ENCODE assay signal across 8 cellular contexts in the genomic region with DNA sequence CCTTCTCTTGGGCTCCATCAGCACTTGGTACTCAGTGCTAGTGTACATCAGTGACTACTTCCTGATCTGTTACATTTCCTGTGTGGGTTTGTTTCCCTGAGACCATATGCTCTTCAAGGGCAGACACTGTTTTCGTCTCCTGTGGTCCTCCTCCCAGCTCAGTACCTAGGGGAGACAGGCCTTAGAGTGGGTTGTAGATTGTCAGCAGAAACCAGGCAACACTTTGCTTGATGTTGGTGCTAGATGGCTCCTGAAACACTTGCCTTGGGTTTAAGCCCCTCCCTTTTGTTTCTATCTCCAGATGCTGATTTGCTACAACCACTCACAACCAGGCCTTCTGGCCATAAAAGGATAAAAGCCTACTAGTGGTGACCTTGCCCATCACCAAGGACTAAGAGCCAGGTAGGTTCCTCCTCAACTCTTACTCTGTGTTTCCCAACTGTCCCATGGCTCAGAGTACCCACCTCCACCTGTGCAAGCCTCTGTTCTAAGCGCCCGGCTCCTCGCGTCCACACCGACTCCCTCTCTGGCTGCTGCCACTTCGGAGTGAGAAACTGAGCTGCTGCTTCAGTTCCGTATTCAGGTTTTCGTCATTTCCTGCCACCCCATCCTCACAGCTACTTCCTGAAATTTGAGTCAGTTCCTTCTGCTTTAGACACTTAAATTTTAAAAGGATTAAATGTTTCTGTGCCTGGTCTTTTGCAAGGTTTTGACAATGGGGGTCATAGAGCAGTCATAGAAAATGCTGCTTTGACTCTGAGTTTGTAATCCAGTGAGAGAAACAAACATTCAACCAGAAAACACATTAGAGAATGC. TPM values are rescaled to one million over a fixed set of nuclear protein-coding genes. Genes with fewer than 3 reads are reported as not detected.
DNase-seq lines count a peak whose midpoint lies in the region; ATAC-seq and TF ChIP-seq lines count a peak whose summit lies in the region.

A gene with protein sequence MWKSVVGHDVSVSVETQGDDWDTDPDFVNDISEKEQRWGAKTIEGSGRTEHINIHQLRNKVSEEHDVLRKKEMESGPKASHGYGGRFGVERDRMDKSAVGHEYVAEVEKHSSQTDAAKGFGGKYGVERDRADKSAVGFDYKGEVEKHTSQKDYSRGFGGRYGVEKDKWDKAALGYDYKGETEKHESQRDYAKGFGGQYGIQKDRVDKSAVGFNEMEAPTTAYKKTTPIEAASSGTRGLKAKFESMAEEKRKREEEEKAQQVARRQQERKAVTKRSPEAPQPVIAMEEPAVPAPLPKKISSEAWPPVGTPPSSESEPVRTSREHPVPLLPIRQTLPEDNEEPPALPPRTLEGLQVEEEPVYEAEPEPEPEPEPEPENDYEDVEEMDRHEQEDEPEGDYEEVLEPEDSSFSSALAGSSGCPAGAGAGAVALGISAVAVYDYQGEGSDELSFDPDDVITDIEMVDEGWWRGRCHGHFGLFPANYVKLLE (minus strand): TSS at position 548 of the 816 bp plus-strand sequence. CDS start 2,556 bp downstream, outside the sequence.

- peak within 1 kb of the TSS; percentile 100 for H3K27ac Mint-ChIP-seq in activated naive CD8-positive, alpha-beta T cell treated with anti-CD3 and anti-CD28 coated beads, Interleukin-2, amount 10 ng/mL, durations not matched to agents 7 days and 5 days

- peak within 1 kb of the TSS; percentile 13 to 46 for H3K4me3 ChIP-seq in left lung

- peaks cover 44% of the 10 kb centered on the region for H3K4me1 Mint-ChIP-seq in activated naive CD8-positive, alpha-beta T cell treated with anti-CD3 and anti-CD28 coated beads, Interleukin-2, amount 10 ng/mL, durations not matched to agents 7 days and 5 days

- H3K36me3 Mint-ChIP-seq in activated naive CD8-positive, alpha-beta T cell treated with anti-CD3 and anti-CD28 coated beads, Interleukin-2, amount 10 ng/mL, durations not matched to agents 7 days and 5 days: peaks cover 65% of the 10 kb centered on the region

- intact Hi-C loops in left lung (cut with DNase I): no loop called here

- peaks cover 0 to 40% of the 10 kb centered on the region in 2 donors for H3K4me1 ChIP-seq in left lung

- POLR2A ChIA-PET in activated naive CD8-positive, alpha-beta T cell treated with anti-CD3 and anti-CD28 coated beads, Interleukin-2, amount 10 ng/mL, durations not matched to agents 7 days and 5 days (lab: Charles Lee): interaction anchor here (0.5 to 2.8 kb wide), 16 partner anchors 9 to 756 kb away, joined by 3 to 23 read pairs (median 4); a partner anchor contains a TSS

- no peaks in the 10 kb centered on the region for H3K9me3 ChIP-seq in left lung

- peak within 1 kb of the TSS; percentile 96 for H3K4me3 Mint-ChIP-seq in activated naive CD8-positive, alpha-beta T cell treated with anti-CD3 and anti-CD28 coated beads, Interleukin-2, amount 10 ng/mL, durations not matched to agents 7 days and 5 days

- H3K27me3 Mint-ChIP-seq in activated naive CD8-positive, alpha-beta T cell treated with anti-CD3 and anti-CD28 coated beads, Interleukin-2, amount 10 ng/mL, durations not matched to agents 7 days and 5 days: no peaks in the 10 kb centered on the region

- TF ChIP-seq CTCF in left lung (IDR thresholded peaks at IDR 0.05): no peak

- no peaks in the 10 kb centered on the region for H3K9me3 Mint-ChIP-seq in activated naive CD8-positive, alpha-beta T cell treated with anti-CD3 and anti-CD28 coated beads, Interleukin-2, amount 10 ng/mL, durations not matched to agents 7 days and 5 days

- H3K27me3 ChIP-seq in left lung: no peaks in the 10 kb centered on the region

- peak; percentile 59 for DNase-seq in T follicular helper cell (ENCODE audit: low read depth)
- peak; percentile 80 for DNase-seq in activated naive CD8-positive, alpha-beta T cell treated with anti-CD3 and anti-CD28 coated beads, Interleukin-2, amount 10 ng/mL, durations not matched to agents 7 days and 5 days
- peak; percentile 67 to 85 for DNase-seq in left lung
- DNase-seq in stimulated activated CD8-positive, alpha-beta memory T cell treated with anti-CD3 and anti-CD28 coated beads, Interleukin-2, amount 100 ng/mL, for 1 hour (ENCODE audit: low read depth in 2 of 2): peak; percentile 50
- no peak for DNase-seq in NCI-H1930 (lab: John Stamatoyannopoulos, UW)
- DNase-seq in NCI-H1092 treated with DMSO at 0.1 percent for 48 hours (lab: John Stamatoyannopoulos, UW): no peak

- peaks cover 0 to 62% of the 10 kb centered on the region in 2 donors for H3K36me3 ChIP-seq in left lung

- ATAC-seq in GM18868 (IDR thresholded peaks at IDR 0.05; ENCODE audit: unreplicated experiment) (peak; percentile 91), HG02981 (IDR thresholded peaks at IDR 0.05; ENCODE audit: unreplicated experiment) (peak; percentile 85), left lung (peak; percentile 79)
- ATAC-seq in activated naive CD8-positive, alpha-beta T cell treated with anti-CD3 and anti-CD28 coated beads, Interleukin-2, amount 10 ng/mL, durations not matched to agents 7 days and 5 days (ENCODE audit: low read depth): peak; percentile 86

- H3K27ac ChIP-seq in left lung: peak within 1 kb of the TSS; percentile 73 to 95

RNA-seq across cellular contexts. Expression of the gene that starts here (rescaled TPM):
- 100 to 1,000 TPM; 316 to 318 TPM for total RNA-seq in activated naive CD8-positive, alpha-beta T cell treated with anti-CD3 and anti-CD28 coated beads, Interleukin-2, amount 10 ng/mL, durations not matched to agents 7 days and 5 days
- 10 to 100 TPM; 37.4 to 98.6 TPM for total RNA-seq in left lung

Comparison
In these comparisons a context has a peak if more than half of its experiments do, and no peak if none do; other contexts are left out.
1. DNase-seq: peak in T follicular helper cell (single experiment), activated naive CD8-positive, alpha-beta T cell treated with anti-CD3 and anti-CD28 coated beads, Interleukin-2, amount 10 ng/mL, durations not matched to agents 7 days and 5 days (single experiment), left lung (2 of 2) and stimulated activated CD8-positive, alpha-beta memory T cell treated with anti-CD3 and anti-CD28 coated beads, Interleukin-2, amount 100 ng/mL, for 1 hour (2 of 2); none in NCI-H1930 (0 of 2) and NCI-H1092 treated with DMSO at 0.1 percent for 48 hours (single experiment).
2. Peak in every context shown above with its lines, with median percentiles within 50 percentile points of each other: ATAC-seq.